22 cellular contexts compared by ENCODE assay signal in the genomic region with DNA sequence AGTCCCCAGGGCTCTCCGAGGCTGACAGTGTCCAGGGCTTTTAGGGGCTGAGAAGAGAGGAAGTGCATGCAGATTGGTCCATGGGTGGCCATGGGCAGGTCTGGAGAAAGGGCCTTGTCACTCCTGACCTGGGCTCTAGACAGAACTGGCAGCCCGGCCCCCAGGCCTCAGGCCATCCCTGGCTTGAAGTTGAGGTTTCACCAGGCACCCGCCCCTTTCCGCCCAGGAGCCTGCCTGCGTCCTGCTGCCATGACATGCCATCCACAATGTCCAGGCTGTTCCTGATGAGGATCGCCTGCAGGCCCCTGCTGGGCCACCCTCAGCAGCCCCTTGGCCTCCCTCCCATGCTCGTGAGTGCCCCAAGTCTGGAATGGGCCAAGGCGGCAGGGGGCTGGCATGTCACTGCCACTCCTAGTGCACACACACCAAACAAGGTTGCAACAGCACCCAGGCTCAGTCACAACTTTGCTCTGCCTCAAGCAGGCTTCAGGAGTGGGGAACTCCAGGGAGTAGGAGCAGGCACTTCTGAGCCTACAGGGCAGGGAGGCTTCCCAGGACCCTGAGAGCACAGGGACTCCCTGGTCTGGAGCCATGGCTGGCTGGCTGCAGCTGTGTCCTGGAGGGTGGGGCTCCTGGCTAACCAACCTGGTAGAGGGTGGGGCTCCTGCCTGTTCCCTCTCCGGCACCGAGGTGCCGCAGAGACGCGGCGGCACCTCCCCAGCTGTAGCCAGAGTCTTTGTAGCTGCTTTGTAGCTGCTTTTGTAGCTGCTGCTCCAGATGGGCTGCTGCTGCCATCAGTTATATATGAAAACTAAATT.
DNase-seq lines count a peak whose midpoint lies in the region; ATAC-seq lines count a peak whose summit lies in the region.
"Had no signal": no experiment of that assay in that cellular context is flagged by ENCODE, and none has a peak within 500 bp of the region (broad histone marks: within the 10 kb centered on the region; RNA-seq: fewer than 3 reads in every experiment).

No MANE protein-coding gene starts in this region.

- DNase-seq in DMS 273 (lab: John Stamatoyannopoulos, UW; ENCODE audit: unreplicated experiment) = peak; percentile 19
- DNase-seq in DMS 273 treated with DMSO at 0.1 percent for 48 hours (lab: John Stamatoyannopoulos, UW) = no peak
- peak; percentile 7 for DNase-seq in D341Med (ENCODE audit: low spot score)
- peak; percentile 23 for DNase-seq in activated naive CD8-positive, alpha-beta T cell treated with anti-CD3 and anti-CD28 coated beads, Interleukin-2, amount 10 ng/mL, durations not matched to agents 7 days and 5 days
- peak; percentile 77 for DNase-seq in posterior vena cava (ENCODE audit: low spot score)
- DNase-seq in NCI-H748 treated with DMSO at 0.1 percent for 48 hours (lab: John Stamatoyannopoulos, UW) = no peak
- DNase-seq in cerebellum (ENCODE audit: low spot score) = no peak
- DNase-seq in cerebellar nuclear complex (lab: John Stamatoyannopoulos, UW) = no peak
- DNase-seq: activated CD4-positive, alpha-beta T cell treated with anti-CD3 and anti-CD28 coated beads, Interleukin-2, amount 50 U/mL, for 1 hour; effector CD4-positive, alpha-beta T cell; heart right ventricle; Kasumi-1; MV-4-11; NCI-H1694 treated with DMSO at 0.1 percent for 48 hours; NCI-H2171 treated with DMSO at 0.1 percent for 48 hours; NCI-H524 treated with DMSO at 0.1 percent for 48 hours; RPMI8226; stimulated activated CD4-positive, alpha-beta T cell treated with anti-CD3 and anti-CD28 coated beads, Interleukin-15, amount 100 ng/mL, for 24 hours; stimulated activated naive CD8-positive, alpha-beta T cell treated with anti-CD3 and anti-CD28 coated beads, Interleukin-15, amount 100 ng/mL, for 72 hours had no signal

- intact Hi-C loops in posterior vena cava (cut with DNase I) = no loop called here

- H3K9me3 Mint-ChIP-seq in activated naive CD8-positive, alpha-beta T cell treated with anti-CD3 and anti-CD28 coated beads, Interleukin-2, amount 10 ng/mL, durations not matched to agents 7 days and 5 days = no peaks in the 10 kb centered on the region
- H3K9me3 Mint-ChIP-seq: mesothelial cell of epicardium, nephron had no signal

- no peaks in the 10 kb centered on the region for H3K27me3 Mint-ChIP-seq in activated naive CD8-positive, alpha-beta T cell treated with anti-CD3 and anti-CD28 coated beads, Interleukin-2, amount 10 ng/mL, durations not matched to agents 7 days and 5 days
- H3K27me3 Mint-ChIP-seq: stimulated activated naive CD8-positive, alpha-beta T cell treated with anti-CD3 and anti-CD28 coated beads, Interleukin-15, amount 100 ng/mL, for 72 hours had no signal

- no peaks in the 10 kb centered on the region for H3K36me3 Mint-ChIP-seq in activated naive CD8-positive, alpha-beta T cell treated with anti-CD3 and anti-CD28 coated beads, Interleukin-2, amount 10 ng/mL, durations not matched to agents 7 days and 5 days
- H3K36me3 Mint-ChIP-seq: mesothelial cell of epicardium had no signal

- ATAC-seq in activated naive CD8-positive, alpha-beta T cell treated with anti-CD3 and anti-CD28 coated beads, Interleukin-2, amount 10 ng/mL, durations not matched to agents 7 days and 5 days (ENCODE audit: low read depth) = peak; percentile 42
- ATAC-seq: HCT116; stimulated activated naive CD8-positive, alpha-beta T cell treated with anti-CD3 and anti-CD28 coated beads, Interleukin-15, amount 100 ng/mL, for 72 hours had no signal

- H3K4me1 Mint-ChIP-seq in activated naive CD8-positive, alpha-beta T cell treated with anti-CD3 and anti-CD28 coated beads, Interleukin-2, amount 10 ng/mL, durations not matched to agents 7 days and 5 days = no peaks in the 10 kb centered on the region
- H3K4me1 Mint-ChIP-seq: mesothelial cell of epicardium; nephron; stimulated activated naive CD8-positive, alpha-beta T cell treated with anti-CD3 and anti-CD28 coated beads, Interleukin-15, amount 100 ng/mL, for 72 hours had no signal

- H3K4me3 Mint-ChIP-seq in activated naive CD8-positive, alpha-beta T cell treated with anti-CD3 and anti-CD28 coated beads, Interleukin-2, amount 10 ng/mL, durations not matched to agents 7 days and 5 days = no peak overlapping the region
- H3K4me3 Mint-ChIP-seq: mesothelial cell of epicardium; nephron; stimulated activated naive CD8-positive, alpha-beta T cell treated with anti-CD3 and anti-CD28 coated beads, Interleukin-15, amount 100 ng/mL, for 72 hours had no signal

- H3K27ac Mint-ChIP-seq in activated naive CD8-positive, alpha-beta T cell treated with anti-CD3 and anti-CD28 coated beads, Interleukin-2, amount 10 ng/mL, durations not matched to agents 7 days and 5 days = no peak overlapping the region
- H3K27ac Mint-ChIP-seq: mesothelial cell of epicardium; nephron; stimulated activated naive CD8-positive, alpha-beta T cell treated with anti-CD3 and anti-CD28 coated beads, Interleukin-15, amount 100 ng/mL, for 72 hours had no signal

- POLR2A ChIA-PET in activated naive CD8-positive, alpha-beta T cell treated with anti-CD3 and anti-CD28 coated beads, Interleukin-2, amount 10 ng/mL, durations not matched to agents 7 days and 5 days (lab: Charles Lee) = no interaction called here

Comparison
In these comparisons a context has a peak if more than half of its experiments do, and no peak if none do; other contexts are left out.
1. DNase-seq: peak in DMS 273 (single experiment), D341Med (single experiment), activated naive CD8-positive, alpha-beta T cell treated with anti-CD3 and anti-CD28 coated beads, Interleukin-2, amount 10 ng/mL, durations not matched to agents 7 days and 5 days (single experiment) and posterior vena cava (single experiment); none in DMS 273 treated with DMSO at 0.1 percent for 48 hours (single experiment), NCI-H748 treated with DMSO at 0.1 percent for 48 hours (single experiment), cerebellum (single experiment) and cerebellar nuclear complex (0 of 2).